In the genomic region with DNA sequence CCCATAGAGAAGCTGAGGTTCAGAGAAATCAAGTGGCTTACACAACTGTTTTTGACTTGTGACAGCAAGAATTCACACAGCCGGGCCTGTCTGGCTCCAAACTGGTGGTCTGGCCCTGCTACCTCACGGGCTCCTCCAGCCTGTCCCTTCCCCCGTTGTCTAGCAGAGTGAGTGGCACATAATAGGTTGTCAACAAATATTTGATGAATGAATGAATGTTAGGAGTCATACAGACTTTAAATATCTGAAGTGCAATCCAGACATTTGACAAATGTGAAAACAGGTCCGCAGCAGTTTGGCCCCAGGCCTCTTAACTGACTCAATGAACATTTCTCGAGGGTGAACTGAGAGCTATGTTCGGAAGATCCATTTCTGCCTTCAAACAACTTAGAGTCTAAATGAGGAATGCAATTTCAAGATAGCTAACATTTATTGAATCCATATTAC, we compare ENCODE assay signal across 1 cellular context.
TF ChIP-seq lines count a peak whose summit lies in the region.

No MANE protein-coding gene starts in this region.

TF ChIP-seq in IMR-90, 13 proteins besides CTCF, POLR2A, EP300 and RAD21:
- TF ChIP-seq, protein P1, sequence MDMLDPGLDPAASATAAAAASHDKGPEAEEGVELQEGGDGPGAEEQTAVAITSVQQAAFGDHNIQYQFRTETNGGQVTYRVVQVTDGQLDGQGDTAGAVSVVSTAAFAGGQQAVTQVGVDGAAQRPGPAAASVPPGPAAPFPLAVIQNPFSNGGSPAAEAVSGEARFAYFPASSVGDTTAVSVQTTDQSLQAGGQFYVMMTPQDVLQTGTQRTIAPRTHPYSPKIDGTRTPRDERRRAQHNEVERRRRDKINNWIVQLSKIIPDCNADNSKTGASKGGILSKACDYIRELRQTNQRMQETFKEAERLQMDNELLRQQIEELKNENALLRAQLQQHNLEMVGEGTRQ (IDR thresholded peaks at IDR 0.05; ENCODE audit: low read depth, low read length): no peak
